Comparison of ENCODE assay signal across 17 cellular contexts in genomic region chrX:31988975-31989374, GRCh38.
DNase-seq lines count a peak whose midpoint lies in the region; ATAC-seq, FAIRE-seq and TF ChIP-seq lines count a peak whose summit lies in the region.
"Had no signal": no experiment of that assay in that cellular context is flagged by ENCODE, and none has a peak within 500 bp of the region (broad histone marks: within the 10 kb centered on the region; RNA-seq: fewer than 3 reads in every experiment).

No MANE protein-coding gene starts in this region.

- no peaks in the 10 kb centered on the region for H3F3A ChIP-seq in GM23338 (replicated peaks; ENCODE audit: low read depth)

- peaks cover 4% of the 10 kb centered on the region; the same call in 1 of the 3 replicates for H3K4me1 Mint-ChIP-seq in GM23338
- H3K4me1 Mint-ChIP-seq: CD4-positive, alpha-beta memory T cell; IgD-negative memory B cell had no signal

- H3K36me3 Mint-ChIP-seq in GM23338 (ENCODE audit: low read depth) = no peaks in the 10 kb centered on the region
- H3K36me3 Mint-ChIP-seq: CD4-positive, alpha-beta memory T cell; IgD-negative memory B cell had no signal

- no peaks in the 10 kb centered on the region for H3K27me3 Mint-ChIP-seq in GM23338 (ENCODE audit: insufficient read depth, low read depth, poor library complexity)
- H3K27me3 Mint-ChIP-seq: CD4-positive, alpha-beta memory T cell; IgD-negative memory B cell had no signal

- H3K9me2 ChIP-seq in GM23338 (ENCODE audit: insufficient read depth) = no peaks in the 10 kb centered on the region

- H3K9me3 ChIP-seq in BE2C = no peaks in the 10 kb centered on the region
- no peaks in the 10 kb centered on the region for H3K9me3 ChIP-seq in small intestine (ENCODE audit: control insufficient read depth, low read depth)

- H3K27me3 ChIP-seq in BE2C = no peaks in the 10 kb centered on the region
- H3K27me3 ChIP-seq in GM23338 (ENCODE audit: insufficient read depth) = no peaks in the 10 kb centered on the region
- no peaks in the 10 kb centered on the region for H3K27me3 ChIP-seq in small intestine (ENCODE audit: control insufficient read depth in 2 of 2, insufficient read depth in 2 of 2, low read length in 2 of 2)
- no peaks in the 10 kb centered on the region for H3K27me3 ChIP-seq in brain microvascular endothelial cell (replicated peaks)

- DNase-seq in BE2C (no peak), GM23338 (ENCODE audit: low spot score) (peak; percentile 12), epithelial cell of proximal tubule (ENCODE audit: low read depth) (no peak), small intestine (peak; percentile 3), brain microvascular endothelial cell (no peak), NCI-H748 (lab: John Stamatoyannopoulos, UW; ENCODE audit: unreplicated experiment) (no peak)
- DNase-seq: C1 segment of cervical spinal cord; CD4-positive, alpha-beta memory T cell; DMS79; HCEC 1CT; HFFc6; KG1 had no signal

- in situ Hi-C loops in brain microvascular endothelial cell (cut with HindIII; ENCODE audit: low pct_ligation_motif_present, low sequenced_read_pairs) = no loop called here

- no peaks in the 10 kb centered on the region for H3K36me3 ChIP-seq in BE2C
- H3K36me3 ChIP-seq in GM23338 (ENCODE audit: insufficient read depth) = no peaks in the 10 kb centered on the region
- no peaks in the 10 kb centered on the region for H3K36me3 ChIP-seq in small intestine (ENCODE audit: control insufficient read depth in 2 of 2, insufficient read depth in 2 of 2, low read length in 2 of 2)
- no peaks in the 10 kb centered on the region for H3K36me3 ChIP-seq in brain microvascular endothelial cell (replicated peaks)

- FAIRE-seq in small intestine (lab: Jason Lieb, UNC) = no peak
- FAIRE-seq: G401.6, GM12891, H1 had no signal

- no peaks in the 10 kb centered on the region for H3K79me2 ChIP-seq in GM23338 (replicated peaks; ENCODE audit: insufficient read depth)

- no peak overlapping the region for H3K4me3 Mint-ChIP-seq in GM23338
- H3K4me3 Mint-ChIP-seq: CD4-positive, alpha-beta memory T cell; HFFc6; IgD-negative memory B cell had no signal

- H3K4me3 ChIP-seq in BE2C (ENCODE audit: low read depth, low read length) (no peak overlapping the region), GM23338 (no peak overlapping the region), epithelial cell of proximal tubule (ENCODE audit: low read depth, low read length) (no peak overlapping the region), small intestine (ENCODE audit: low read depth in 1 of 2, low read length in 2 of 2) (no peak overlapping the region), brain microvascular endothelial cell (ENCODE audit: low read depth, low read length) (no peak overlapping the region)

- H3K4me1 ChIP-seq in BE2C (no peaks in the 10 kb centered on the region), GM23338 (ENCODE audit: insufficient read depth) (no peaks in the 10 kb centered on the region; the same call in 1 of the 2 replicates), small intestine (ENCODE audit: control insufficient read depth in 2 of 2, insufficient read depth in 1 of 2, low read depth in 1 of 2, low read length in 1 of 2) (no peaks in the 10 kb centered on the region)

- WGBS in small intestine, 3 donors = 45 to 75% (median 62%) methylated on average over 5 of the region's 5 CpGs

- H4K20me1 ChIP-seq in GM23338 (replicated peaks; ENCODE audit: insufficient read depth) = no peaks in the 10 kb centered on the region

- H3K27ac Mint-ChIP-seq in GM23338 = no peak overlapping the region
- H3K27ac Mint-ChIP-seq: CD4-positive, alpha-beta memory T cell; HFFc6; IgD-negative memory B cell had no signal

- TF ChIP-seq CTCF in BE2C (IDR thresholded peaks at IDR 0.05; ENCODE audit: low read depth, low read length) = peak; percentile 17; the same call in 1 of the 2 replicates
- peak; percentile 21 to 28; a peak in 2 of 4 replicates for TF ChIP-seq CTCF in GM23338 (conservative IDR thresholded peaks at IDR 0.05; ENCODE audit: low read depth in 2 of 2)
- TF ChIP-seq CTCF in epithelial cell of proximal tubule (conservative IDR thresholded peaks at IDR 0.05; ENCODE audit: low read depth, low read length) = peak; percentile 28
- TF ChIP-seq CTCF in brain microvascular endothelial cell (IDR thresholded peaks at IDR 0.05; ENCODE audit: low read depth, low read length, missing control alignments) = no peak

- H2AFZ ChIP-seq in GM23338 = no peak overlapping the region

- H3K27ac ChIP-seq in GM23338 (ENCODE audit: low read depth) = no peak overlapping the region
- H3K27ac ChIP-seq in small intestine (ENCODE audit: low read depth in 1 of 2, low read length in 1 of 2) = no peak overlapping the region
- H3K27ac ChIP-seq in brain microvascular endothelial cell = no peak overlapping the region

- H3K9me3 Mint-ChIP-seq in GM23338 = no peaks in the 10 kb centered on the region

- no peak overlapping the region for H3K4me2 ChIP-seq in GM23338

- ATAC-seq in GM23338 (no peak), HG03354 (IDR thresholded peaks at IDR 0.05; ENCODE audit: poor library complexity, severe bottlenecking, unreplicated experiment) (no peak)

TF ChIP-seq in GM23338, 12 proteins besides CTCF, POLR2A, EP300 and RAD21:
- no peak for TF ChIP-seq ZNF462 (CRISPR knock-in tag; IDR thresholded peaks at IDR 0.05)
- TF ChIP-seq EZH2 (IDR thresholded peaks at IDR 0.05; ENCODE audit: low read depth, unreplicated experiment) = no peak
- TF ChIP-seq EZH2phosphoT487 (IDR thresholded peaks at IDR 0.05; ENCODE audit: unreplicated experiment) = no peak
- no peak for TF ChIP-seq CREB1 (CRISPR knock-in tag; IDR thresholded peaks at IDR 0.05; ENCODE audit: low read depth)
- TF ChIP-seq, protein P1, sequence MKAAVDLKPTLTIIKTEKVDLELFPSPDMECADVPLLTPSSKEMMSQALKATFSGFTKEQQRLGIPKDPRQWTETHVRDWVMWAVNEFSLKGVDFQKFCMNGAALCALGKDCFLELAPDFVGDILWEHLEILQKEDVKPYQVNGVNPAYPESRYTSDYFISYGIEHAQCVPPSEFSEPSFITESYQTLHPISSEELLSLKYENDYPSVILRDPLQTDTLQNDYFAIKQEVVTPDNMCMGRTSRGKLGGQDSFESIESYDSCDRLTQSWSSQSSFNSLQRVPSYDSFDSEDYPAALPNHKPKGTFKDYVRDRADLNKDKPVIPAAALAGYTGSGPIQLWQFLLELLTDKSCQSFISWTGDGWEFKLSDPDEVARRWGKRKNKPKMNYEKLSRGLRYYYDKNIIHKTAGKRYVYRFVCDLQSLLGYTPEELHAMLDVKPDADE (IDR thresholded peaks at IDR 0.05) = no peak
- no peak for TF ChIP-seq ZNF331 (CRISPR knock-in tag; IDR thresholded peaks at IDR 0.05; ENCODE audit: low read depth)

Comparison
In these comparisons a context has a peak if more than half of its experiments do, and no peak if none do; other contexts are left out.
1. DNase-seq: peak in GM23338 (single experiment) and small intestine (single experiment); none in BE2C (single experiment), epithelial cell of proximal tubule (single experiment), brain microvascular endothelial cell (single experiment) and NCI-H748 (single experiment).